ENCODE assay signal across 16 cellular contexts in genomic region chr6:91358986-91359385, GRCh38.
DNase-seq lines count a peak whose midpoint lies in the region; ATAC-seq and TF ChIP-seq lines count a peak whose summit lies in the region.
"Had no signal": no experiment of that assay in that cellular context is flagged by ENCODE, and none has a peak within 500 bp of the region (broad histone marks: within the 10 kb centered on the region; RNA-seq: fewer than 3 reads in every experiment).

No MANE protein-coding gene starts in this region.

- no peak for TF ChIP-seq CTCF in mucosa of descending colon (IDR thresholded peaks at IDR 0.05)

- H3K36me3 ChIP-seq in mucosa of descending colon (ENCODE audit: low read depth), result no peaks in the 10 kb centered on the region
- H3K36me3 ChIP-seq: BLaER1, HAP-1 had no signal

- intact Hi-C loops in mucosa of descending colon (cut with DNase I, micrococcal nuclease), result no loop called here

- no peak overlapping the region for H3K4me3 ChIP-seq in mucosa of descending colon
- H3K4me3 ChIP-seq: BLaER1, HAP-1 had no signal

- H3K4me1 ChIP-seq in mucosa of descending colon (ENCODE audit: low read depth), result no peaks in the 10 kb centered on the region
- H3K4me1 ChIP-seq: BLaER1, Caco-2, HAP-1 had no signal

- DNase-seq in DMS53 (lab: John Stamatoyannopoulos, UW) (peak; percentile 5), DMS53 treated with DMSO at 0.1 percent for 48 hours (lab: John Stamatoyannopoulos, UW; ENCODE audit: unreplicated experiment) (no peak), HK-2 (ENCODE audit: unreplicated experiment) (peak; percentile 11), mucosa of descending colon (no peak), NCI-H1105 treated with DMSO at 0.1 percent for 48 hours (lab: John Stamatoyannopoulos, UW) (no peak), SW 1271 (lab: John Stamatoyannopoulos, UW) (no peak)
- DNase-seq: Caco-2; CD4-positive, CD25-positive, alpha-beta regulatory T cell; CD8-positive, alpha-beta T cell; DMS 273 treated with DMSO at 0.1 percent for 48 hours; DND-41; GOT3; HFFc6 had no signal

- peak; percentile 34 for ATAC-seq in mucosa of descending colon
- ATAC-seq in HG03159 (IDR thresholded peaks at IDR 0.05; ENCODE audit: unreplicated experiment), result no peak
- ATAC-seq: CD8-positive, alpha-beta T cell had no signal

- H3K9me3 ChIP-seq in mucosa of descending colon, result no peaks in the 10 kb centered on the region
- H3K9me3 ChIP-seq: BLaER1, Caco-2, HAP-1 had no signal

Comparison
In these comparisons a context has a peak if more than half of its experiments do, and no peak if none do; other contexts are left out.
1. DNase-seq: peak in DMS53 (single experiment) and HK-2 (single experiment); none in DMS53 treated with DMSO at 0.1 percent for 48 hours (single experiment), mucosa of descending colon (0 of 3), NCI-H1105 treated with DMSO at 0.1 percent for 48 hours (single experiment) and SW 1271 (0 of 2).